ENCODE assay signal across 32 cellular contexts in the genomic region with DNA sequence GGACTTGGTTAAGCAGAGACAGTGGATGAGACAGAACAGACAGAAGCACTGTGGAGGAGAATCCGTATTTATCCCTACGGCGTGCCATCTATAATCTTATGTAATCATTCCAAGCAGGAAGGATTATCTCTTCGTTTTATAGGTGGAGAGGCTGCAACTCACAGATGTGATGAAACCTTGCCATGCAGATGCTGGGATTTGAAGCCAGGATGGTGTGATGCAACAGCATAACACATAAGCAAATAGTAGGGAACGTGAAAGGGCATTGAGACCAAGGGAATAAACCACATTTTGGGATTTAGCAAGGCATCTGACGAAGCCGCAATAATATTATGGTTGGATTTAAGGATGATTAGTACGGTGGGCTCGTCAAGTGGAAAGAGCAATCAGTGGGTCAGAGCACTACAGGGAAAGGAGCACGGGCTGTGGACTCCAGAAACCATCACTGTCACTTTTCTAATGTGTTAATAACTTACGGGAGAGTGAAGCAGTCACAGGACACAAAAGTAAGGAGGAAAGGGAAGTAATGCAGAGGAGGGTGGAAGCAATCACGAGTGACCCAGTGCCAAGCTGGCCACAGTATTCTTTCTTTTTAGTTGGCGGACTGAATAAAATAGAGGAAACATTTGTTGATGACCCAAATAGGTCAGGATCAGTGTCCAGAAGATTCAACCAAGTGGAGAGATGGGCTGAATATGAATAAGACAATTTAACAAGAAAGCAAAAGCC.
A peak's percentile ranks its signal among the peaks of the same experiment; 100 is the strongest.
DNase-seq lines count a peak whose midpoint lies in the region; ATAC-seq and TF ChIP-seq lines count a peak whose summit lies in the region.
"Had no signal": no experiment of that assay in that cellular context is flagged by ENCODE, and none has a peak within 500 bp of the region (broad histone marks: within the 10 kb centered on the region; RNA-seq: fewer than 3 reads in every experiment).

No MANE protein-coding gene starts in this region.

- H3K79me1 ChIP-seq in IMR-90 (ENCODE audit: low read depth in 1 of 2, low read length in 2 of 2) (no peaks in the 10 kb centered on the region), mesendoderm (ENCODE audit: low read length) (no peaks in the 10 kb centered on the region)

- DNase-seq in AG09319 (ENCODE audit: extremely low read depth, low read depth) (peak; percentile 32), IMR-90 (no peak), fibroblast of mammary gland (ENCODE audit: low read depth) (peak; percentile 48), mesendoderm (no peak), immature natural killer cell (no peak), COR-L47 (lab: John Stamatoyannopoulos, UW) (no peak), DMS53 treated with DMSO at 0.1 percent for 48 hours (lab: John Stamatoyannopoulos, UW; ENCODE audit: unreplicated experiment) (no peak)
- DNase-seq in activated CD8-positive, alpha-beta memory T cell treated with anti-CD3 and anti-CD28 coated beads, Interleukin-2, amount 10 ng/mL, durations not matched to agents 7 days and 5 days, result no peak
- DNase-seq: activated CD4-positive, alpha-beta T cell treated with anti-CD3 and anti-CD28 coated beads, Interleukin-2, amount 50 U/mL, for 1 hour; activated CD8-positive, alpha-beta memory T cell treated with anti-CD3 and anti-CD28 coated beads, Interleukin-2, amount 50 U/mL, for 4 hours; activated naive CD4-positive, alpha-beta T cell treated with anti-CD3 and anti-CD28 coated beads for 36 hours; adrenal gland; brain microvascular endothelial cell; DMS79 treated with DMSO at 0.1 percent for 48 hours; effector CD4-positive, alpha-beta T cell; GF-D8; Kasumi-1; left ventricle myocardium inferior; naive B cell; NCI-H1092; NCI-H187 treated with DMSO at 0.1 percent for 48 hours; NCI-H2171 treated with DMSO at 0.1 percent for 48 hours; occipital lobe; SHP77 treated with DMSO at 0.1 percent for 48 hours; small intestine had no signal

- no peaks in the 10 kb centered on the region for H3K36me3 Mint-ChIP-seq in immature natural killer cell
- peaks cover 2% of the 10 kb centered on the region for H3K36me3 Mint-ChIP-seq in activated CD8-positive, alpha-beta memory T cell treated with anti-CD3 and anti-CD28 coated beads, Interleukin-2, amount 10 ng/mL, durations not matched to agents 7 days and 5 days
- H3K36me3 Mint-ChIP-seq: mesothelial cell of epicardium, naive B cell, type B pancreatic cell had no signal

- intact Hi-C loops in IMR-90 (cut with micrococcal nuclease), result no loop called here

- H4K5ac ChIP-seq in IMR-90 (ENCODE audit: low read depth, low read length) (no peak overlapping the region), mesendoderm (ENCODE audit: low read length) (no peak overlapping the region)

- no peak overlapping the region for H2BK120ac ChIP-seq in IMR-90 (ENCODE audit: low read depth, low read length)
- no peak overlapping the region for H2BK120ac ChIP-seq in mesendoderm (ENCODE audit: low read depth, low read length)

- no peaks in the 10 kb centered on the region for H3K4me1 Mint-ChIP-seq in immature natural killer cell
- H3K4me1 Mint-ChIP-seq in activated CD8-positive, alpha-beta memory T cell treated with anti-CD3 and anti-CD28 coated beads, Interleukin-2, amount 10 ng/mL, durations not matched to agents 7 days and 5 days, result no peaks in the 10 kb centered on the region
- H3K4me1 Mint-ChIP-seq: naive B cell had no signal

- H2BK5ac ChIP-seq in IMR-90 (ENCODE audit: low read depth, low read length, poor library complexity, severe bottlenecking) (no peak overlapping the region), mesendoderm (ENCODE audit: low read length) (no peak overlapping the region)

- H3K79me2 ChIP-seq in mesendoderm (ENCODE audit: control insufficient read depth, insufficient read depth, low read length), result no peaks in the 10 kb centered on the region

- TF ChIP-seq CTCF in AG09319 (IDR thresholded peaks at IDR 0.05; ENCODE audit: low read depth, low read length) (no peak), IMR-90 (conservative IDR thresholded peaks at IDR 0.05; ENCODE audit: low read depth, low read length) (no peak), fibroblast of mammary gland (conservative IDR thresholded peaks at IDR 0.05; ENCODE audit: control insufficient read depth, insufficient read depth, low read depth, low read length) (no peak)

- H4K8ac ChIP-seq in IMR-90 (ENCODE audit: low read depth in 2 of 2, low read length in 2 of 2), result no peak overlapping the region
- no peak overlapping the region for H4K8ac ChIP-seq in mesendoderm (ENCODE audit: low read depth, low read length)

- dilution Hi-C loops in IMR-90 (cut with HindIII; ENCODE audit: low sequenced_read_pairs, unreplicated experiment), result no loop called here

- H3K27me3 Mint-ChIP-seq in immature natural killer cell (ENCODE audit: low read depth in 3 of 3), result no peaks in the 10 kb centered on the region
- peaks cover 3% of the 10 kb centered on the region for H3K27me3 Mint-ChIP-seq in activated CD8-positive, alpha-beta memory T cell treated with anti-CD3 and anti-CD28 coated beads, Interleukin-2, amount 10 ng/mL, durations not matched to agents 7 days and 5 days
- H3K27me3 Mint-ChIP-seq: naive B cell, type B pancreatic cell had no signal

- H4K20me1 ChIP-seq in IMR-90 (ENCODE audit: insufficient read depth, low read length), result no peaks in the 10 kb centered on the region
- H4K20me1 ChIP-seq: BLaER1 had no signal

- no peak overlapping the region for H3K14ac ChIP-seq in IMR-90 (replicated peaks; ENCODE audit: low read depth, low read length)

- in situ Hi-C loops in IMR-90 (cut with MboI; ENCODE audit: low sequenced_read_pairs), result no loop called here

- no peak for ATAC-seq in IMR-90 (ENCODE audit: low read depth)
- no peak for ATAC-seq in activated CD8-positive, alpha-beta memory T cell treated with anti-CD3 and anti-CD28 coated beads, Interleukin-2, amount 10 ng/mL, durations not matched to agents 7 days and 5 days
- ATAC-seq: A549, Panc1 had no signal

- TF ChIP-seq RAD21 in IMR-90 (IDR thresholded peaks at IDR 0.05; ENCODE audit: low read length), result no peak

- H3K56ac ChIP-seq in IMR-90 (ENCODE audit: extremely low read depth, insufficient read depth, low read length) (no peak overlapping the region), mesendoderm (ENCODE audit: low read length) (no peak overlapping the region)

- no peaks in the 10 kb centered on the region for H3K9me3 Mint-ChIP-seq in immature natural killer cell
- H3K9me3 Mint-ChIP-seq in activated CD8-positive, alpha-beta memory T cell treated with anti-CD3 and anti-CD28 coated beads, Interleukin-2, amount 10 ng/mL, durations not matched to agents 7 days and 5 days (ENCODE audit: low read depth), result no peaks in the 10 kb centered on the region
- H3K9me3 Mint-ChIP-seq: activated naive CD4-positive, alpha-beta T cell treated with anti-CD3 and anti-CD28 coated beads for 36 hours; activated T-helper 1 cell treated with anti-CD3 and anti-CD28 coated beads, Interleukin-12 subunit alpha, Interleukin-12 subunit beta, Interleukin-2, Interleukin-4 antibody, amounts not matched to agents 30 ng/mL and 10 ng/mL and 1 ng/mL, durations not matched to agents 14 hours and 24 hours and 36 hours; mesothelial cell of epicardium; naive B cell; type B pancreatic cell had no signal

- H3K4me3 ChIP-seq in IMR-90 (ENCODE audit: insufficient read depth, low read depth, low read length) (no peak overlapping the region), fibroblast of mammary gland (ENCODE audit: control insufficient read depth, low read depth, low read length) (no peak overlapping the region), mesendoderm (ENCODE audit: low read length) (no peak overlapping the region)
- H3K4me3 ChIP-seq: A549, adrenal gland, BLaER1, left ventricle myocardium inferior had no signal

- no TSS peak for BruUV-seq in IMR-90 (replicated peaks; lab: Mats Ljungman, UMichigan)

- peaks cover 2% of the 10 kb centered on the region; the same call in 1 of the 2 replicates for H3K36me3 ChIP-seq in IMR-90 (ENCODE audit: control insufficient read depth, insufficient read depth, low read length)
- no peaks in the 10 kb centered on the region for H3K36me3 ChIP-seq in mesendoderm (ENCODE audit: control insufficient read depth, insufficient read depth, low read length)
- H3K36me3 ChIP-seq: adrenal gland, BLaER1, brain microvascular endothelial cell, left ventricle myocardium inferior had no signal

- no peaks in the 10 kb centered on the region for H3K9me3 ChIP-seq in IMR-90 (ENCODE audit: control insufficient read depth, insufficient read depth, low read length)
- H3K9me3 ChIP-seq: A549, adrenal gland, BLaER1, left ventricle myocardium inferior had no signal

- no peak for TF ChIP-seq POLR2A in IMR-90 (IDR thresholded peaks at IDR 0.05; ENCODE audit: low read depth, low read length)

- H2AK5ac ChIP-seq in IMR-90 (ENCODE audit: low read depth, low read length), result no peak overlapping the region
- H2AK5ac ChIP-seq in mesendoderm (ENCODE audit: low read length), result no peak overlapping the region

- no peak overlapping the region for H3K4me2 ChIP-seq in IMR-90 (ENCODE audit: low read depth, low read length)
- H3K4me2 ChIP-seq in mesendoderm (ENCODE audit: low read length), result no peak overlapping the region
- H3K4me2 ChIP-seq: A549, BLaER1 had no signal

- no peak overlapping the region for H3K9ac ChIP-seq in IMR-90 (ENCODE audit: low read depth, low read length)
- H3K9ac ChIP-seq in mesendoderm (ENCODE audit: low read length), result no peak overlapping the region
- H3K9ac ChIP-seq: BLaER1 had no signal

- H2AK9ac ChIP-seq in IMR-90 (replicated peaks; ENCODE audit: low read depth, low read length, poor library complexity), result no peak overlapping the region

- H3K18ac ChIP-seq in IMR-90 (ENCODE audit: low read depth, low read length), result no peak overlapping the region
- peak overlapping the region; percentile 18 for H3K18ac ChIP-seq in mesendoderm (ENCODE audit: low read length)

- no peaks in the 10 kb centered on the region for H3K27me3 ChIP-seq in IMR-90 (ENCODE audit: control insufficient read depth, insufficient read depth, low read length)
- H3K27me3 ChIP-seq in mesendoderm (ENCODE audit: insufficient read depth, low read length, poor library complexity), result no peaks in the 10 kb centered on the region
- H3K27me3 ChIP-seq: adrenal gland, BLaER1, brain microvascular endothelial cell had no signal

- no peak overlapping the region for H2AFZ ChIP-seq in IMR-90 (replicated peaks; ENCODE audit: low read length, poor library complexity)

- no peak overlapping the region for H3K4me3 Mint-ChIP-seq in immature natural killer cell
- H3K4me3 Mint-ChIP-seq in activated CD8-positive, alpha-beta memory T cell treated with anti-CD3 and anti-CD28 coated beads, Interleukin-2, amount 10 ng/mL, durations not matched to agents 7 days and 5 days, result no peak overlapping the region
- H3K4me3 Mint-ChIP-seq: activated naive CD4-positive, alpha-beta T cell treated with anti-CD3 and anti-CD28 coated beads for 36 hours; activated T-helper 1 cell treated with anti-CD3 and anti-CD28 coated beads, Interleukin-12 subunit alpha, Interleukin-12 subunit beta, Interleukin-2, Interleukin-4 antibody, amounts not matched to agents 30 ng/mL and 10 ng/mL and 1 ng/mL, durations not matched to agents 14 hours and 24 hours and 36 hours; mesothelial cell of epicardium; naive B cell; type B pancreatic cell had no signal

- no peak overlapping the region for H4K91ac ChIP-seq in IMR-90 (ENCODE audit: insufficient read depth, low read depth, low read length)

- CTCF ChIA-PET in IMR-90 (lab: Yijun Ruan, JAX), result no interaction called here
- CTCF ChIA-PET in activated CD8-positive, alpha-beta memory T cell treated with anti-CD3 and anti-CD28 coated beads, Interleukin-2, amount 10 ng/mL, durations not matched to agents 7 days and 5 days (lab: Charles Lee), result no interaction called here

- H2BK15ac ChIP-seq in IMR-90 (ENCODE audit: low read depth, low read length) (no peak overlapping the region), mesendoderm (replicated peaks; ENCODE audit: low read depth) (no peak overlapping the region)

- no peak overlapping the region for H3K27ac Mint-ChIP-seq in immature natural killer cell
- H3K27ac Mint-ChIP-seq in activated CD8-positive, alpha-beta memory T cell treated with anti-CD3 and anti-CD28 coated beads, Interleukin-2, amount 10 ng/mL, durations not matched to agents 7 days and 5 days, result no peak overlapping the region
- H3K27ac Mint-ChIP-seq: activated naive CD4-positive, alpha-beta T cell treated with anti-CD3 and anti-CD28 coated beads for 36 hours; activated T-helper 1 cell treated with anti-CD3 and anti-CD28 coated beads, Interleukin-12 subunit alpha, Interleukin-12 subunit beta, Interleukin-2, Interleukin-4 antibody, amounts not matched to agents 30 ng/mL and 10 ng/mL and 1 ng/mL, durations not matched to agents 14 hours and 24 hours and 36 hours; mesothelial cell of epicardium; type B pancreatic cell had no signal

- H3K4ac ChIP-seq in IMR-90 (ENCODE audit: low read depth, low read length) (no peak overlapping the region), mesendoderm (ENCODE audit: low read depth, low read length) (no peak overlapping the region)

- no peak overlapping the region for H3K23ac ChIP-seq in IMR-90 (ENCODE audit: low read depth, low read length)
- no peak overlapping the region for H3K23ac ChIP-seq in mesendoderm (ENCODE audit: low read length)

- WGBS in IMR-90 (ENCODE audit: extremely low coverage in 2 of 2, insufficient read length in 1 of 2), 2 experiments, result no CpG with 5 or more reads among the region's 13 CpGs
- WGBS in mesendoderm (ENCODE audit: extremely low coverage, insufficient coverage, low lambda C conversion rate), result no CpG with 5 or more reads among the region's 13 CpGs

- H3K4me1 ChIP-seq in IMR-90 (ENCODE audit: control insufficient read depth, insufficient read depth, low read length) (no peaks in the 10 kb centered on the region), mesendoderm (ENCODE audit: control insufficient read depth, low read depth, low read length) (no peaks in the 10 kb centered on the region)
- H3K4me1 ChIP-seq: adrenal gland, BLaER1, left ventricle myocardium inferior had no signal

- no peak overlapping the region for H3K27ac ChIP-seq in IMR-90 (ENCODE audit: insufficient read depth, low read length)
- no peak overlapping the region for H3K27ac ChIP-seq in mesendoderm (ENCODE audit: low read depth, low read length)
- H3K27ac ChIP-seq: A549, adrenal gland, BLaER1, brain microvascular endothelial cell, epithelial cell of prostate, left ventricle myocardium inferior had no signal

- POLR2A ChIA-PET in IMR-90 (lab: Charles Lee; ENCODE audit: unreplicated experiment), result no interaction called here

- no peak overlapping the region for H2BK20ac ChIP-seq in IMR-90 (ENCODE audit: low read depth, low read length)

- H3K9me1 ChIP-seq in IMR-90 (ENCODE audit: insufficient read depth, low read length), result no peaks in the 10 kb centered on the region; the same call in 1 of the 2 replicates

Comparison
In these comparisons a context has a peak if more than half of its experiments do, and no peak if none do; other contexts are left out.
1. DNase-seq: peak in AG09319 (single experiment) and fibroblast of mammary gland (single experiment); none in IMR-90 (single experiment), mesendoderm (single experiment), immature natural killer cell (0 of 3), COR-L47 (single experiment), activated CD8-positive, alpha-beta memory T cell treated with anti-CD3 and anti-CD28 coated beads, Interleukin-2, amount 10 ng/mL, durations not matched to agents 7 days and 5 days (single experiment) and DMS53 treated with DMSO at 0.1 percent for 48 hours (single experiment).